ENCODE assay signal across 9 cellular contexts in the genomic region with DNA sequence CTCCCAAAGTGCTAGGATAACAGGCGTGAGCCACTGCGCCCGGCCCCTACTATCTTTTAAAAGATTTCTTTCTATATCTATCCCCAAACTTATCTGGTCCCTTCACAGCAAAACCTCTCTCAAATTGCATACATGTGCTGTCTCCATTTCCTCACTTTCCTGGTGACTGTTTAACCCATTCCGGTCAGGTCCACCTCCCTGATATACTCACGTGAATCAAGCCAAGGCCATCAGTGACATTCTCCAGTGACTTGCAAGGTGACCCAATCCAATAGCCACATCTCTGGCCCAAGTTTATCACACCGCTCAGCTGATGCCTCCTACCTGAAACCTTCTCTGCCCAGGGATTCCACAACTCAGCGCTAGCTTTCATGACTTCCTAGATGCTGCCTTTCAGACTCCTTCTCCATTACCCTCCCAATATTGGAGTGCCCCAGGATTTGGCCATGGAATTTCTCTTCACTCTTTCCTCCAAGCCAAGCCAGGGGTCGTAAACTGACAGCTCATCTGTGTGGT. TPM values are rescaled to one million over a fixed set of nuclear protein-coding genes. Genes with fewer than 3 reads are reported as not detected.
DNase-seq lines count a peak whose midpoint lies in the region; ATAC-seq, FAIRE-seq and TF ChIP-seq lines count a peak whose summit lies in the region.
"Had no signal": no experiment of that assay in that cellular context is flagged by ENCODE, and none has a peak within 500 bp of the region (broad histone marks: within the 10 kb centered on the region; RNA-seq: fewer than 3 reads in every experiment).

No MANE protein-coding gene starts in this region.

- H3K9me1 ChIP-seq in keratinocyte (ENCODE audit: control insufficient read depth, extremely low read depth, insufficient read depth, low read length), result no peaks in the 10 kb centered on the region

- peaks cover 59% of the 10 kb centered on the region for H3K4me1 Mint-ChIP-seq in activated naive CD4-positive, alpha-beta T cell treated with anti-CD3 and anti-CD28 coated beads, Interleukin-2, amount 10 ng/mL, durations not matched to agents 7 days and 5 days
- peaks cover 48% of the 10 kb centered on the region for H3K4me1 Mint-ChIP-seq in activated CD4-positive, alpha-beta memory T cell treated with anti-CD3 and anti-CD28 coated beads for 36 hours (ENCODE audit: low read depth)

- no peak for TF ChIP-seq CTCF in keratinocyte (optimal IDR thresholded peaks at IDR 0.05 in 1 of 3, IDR thresholded peaks at IDR 0.05 in 1 of 3, conservative IDR thresholded peaks at IDR 0.05 in 1 of 3; ENCODE audit: extremely low read depth in 1 of 3, insufficient read depth in 2 of 3, low read length in 3 of 3)
- no peak for TF ChIP-seq CTCF in transverse colon (IDR thresholded peaks at IDR 0.05)

- H3K27me3 ChIP-seq in keratinocyte (ENCODE audit: control insufficient read depth, extremely low read depth, insufficient read depth, low read length) (no peaks in the 10 kb centered on the region), transverse colon (no peaks in the 10 kb centered on the region)

- H3K36me3 ChIP-seq in keratinocyte (ENCODE audit: control insufficient read depth in 2 of 2, extremely low read depth in 1 of 2, insufficient read depth in 2 of 2, low read length in 2 of 2) (no peaks in the 10 kb centered on the region), transverse colon (no peaks in the 10 kb centered on the region)

- dilution Hi-C loops in keratinocyte (cut with MboI; ENCODE audit: extremely low pct_ligation_motif_present, low sequenced_read_pairs), result no loop called here

- no peaks in the 10 kb centered on the region for H3K27me3 Mint-ChIP-seq in activated naive CD4-positive, alpha-beta T cell treated with anti-CD3 and anti-CD28 coated beads, Interleukin-2, amount 10 ng/mL, durations not matched to agents 7 days and 5 days
- H3K27me3 Mint-ChIP-seq in activated CD4-positive, alpha-beta memory T cell treated with anti-CD3 and anti-CD28 coated beads for 36 hours, result no peaks in the 10 kb centered on the region

- in situ Hi-C loops in transverse colon (cut with MboI; ENCODE audit: low pct_ligation_motif_present in 1 of 4, low pct_unique_long_range_greater_than_20kb in 1 of 4, low sequenced_read_pairs in 3 of 4), result loop anchor here in 2 of 4 donors (25.0 kb wide), 1 partner anchor 101 kb away; a partner anchor contains a TSS

- H3K9me3 ChIP-seq in keratinocyte (ENCODE audit: control insufficient read depth, low read depth, low read length) (no peaks in the 10 kb centered on the region), transverse colon (no peaks in the 10 kb centered on the region)

- no peak for ATAC-seq in GM21825 (IDR thresholded peaks at IDR 0.05; ENCODE audit: unreplicated experiment)

- peak overlapping the region; percentile 72 for H3K9ac ChIP-seq in keratinocyte (ENCODE audit: control insufficient read depth, extremely low read depth, insufficient read depth, low read length)

- H3K79me2 ChIP-seq in keratinocyte (ENCODE audit: control insufficient read depth, insufficient read depth, low read length), result peaks cover 29% of the 10 kb centered on the region

- POLR2A ChIA-PET in activated CD4-positive, alpha-beta memory T cell treated with anti-CD3 and anti-CD28 coated beads for 36 hours (lab: Charles Lee), result interaction anchor here (0.7 to 4.6 kb wide), 9 partner anchors 13 to 246 kb away, joined by 3 to 32 read pairs (median 4); a partner anchor contains a TSS

- H3K27ac ChIP-seq in keratinocyte (ENCODE audit: control insufficient read depth, insufficient read depth, low read length) (no peak overlapping the region), transverse colon (peak overlapping the region; percentile 97 to 99 (median 98))

- DNase-seq in activated naive CD4-positive, alpha-beta T cell treated with anti-CD3 and anti-CD28 coated beads, Interleukin-2, amount 10 ng/mL, durations not matched to agents 7 days and 5 days, result no peak
- DNase-seq in activated naive CD4-positive, alpha-beta T cell treated with Interleukin-2 at 50 U/mL for 16 hours, result no peak
- no peak for DNase-seq in activated CD4-positive, alpha-beta memory T cell treated with anti-CD3 and anti-CD28 coated beads for 36 hours
- DNase-seq in keratinocyte (ENCODE audit: low read depth, low spot score) (no peak), transverse colon (no peak), DMS114 treated with DMSO at 0.1 percent for 48 hours (lab: John Stamatoyannopoulos, UW; ENCODE audit: unreplicated experiment) (no peak), kidney glomerular epithelial cell (lab: John Stamatoyannopoulos, UW) (no peak)
- DNase-seq: activated CD8-positive, alpha-beta memory T cell treated with anti-CD3 and anti-CD28 coated beads for 24 hours had no signal

- CTCF ChIA-PET in activated naive CD4-positive, alpha-beta T cell treated with anti-CD3 and anti-CD28 coated beads, Interleukin-2, amount 10 ng/mL, durations not matched to agents 7 days and 5 days (lab: Charles Lee), result interaction anchor here (1.1 to 7.8 kb wide), 7 partner anchors 10 to 102 kb away, joined by 3 to 171 read pairs (median 19); a partner anchor contains a TSS
- CTCF ChIA-PET in activated CD4-positive, alpha-beta memory T cell treated with anti-CD3 and anti-CD28 coated beads for 36 hours (lab: Charles Lee), result interaction anchor here (1.8 to 5.8 kb wide), 4 partner anchors 14 to 83 kb away, joined by 7 to 111 read pairs (median 66); a partner anchor contains a TSS

- no peak for TF ChIP-seq POLR2A in transverse colon (IDR thresholded peaks at IDR 0.05)

- no peaks in the 10 kb centered on the region for H3K9me3 Mint-ChIP-seq in activated naive CD4-positive, alpha-beta T cell treated with anti-CD3 and anti-CD28 coated beads, Interleukin-2, amount 10 ng/mL, durations not matched to agents 7 days and 5 days
- no peaks in the 10 kb centered on the region for H3K9me3 Mint-ChIP-seq in activated CD4-positive, alpha-beta memory T cell treated with anti-CD3 and anti-CD28 coated beads for 36 hours

- peak overlapping the region; percentile 99 for H3K4me2 ChIP-seq in keratinocyte (ENCODE audit: control insufficient read depth, extremely low read depth, insufficient read depth, low read depth, low read length)

- intact Hi-C loops in activated CD4-positive, alpha-beta memory T cell treated with anti-CD3 and anti-CD28 coated beads for 36 hours (cut with micrococcal nuclease), result loop anchor here (5.0 kb wide), 1 partner anchor 534 kb away; a partner anchor contains a TSS
- intact Hi-C loops in transverse colon (cut with DNase I; ENCODE audit: low total_unique reads), result no loop called here

- 75 to 82% methylated on average over 4 to 8 of the region's 8 CpGs for WGBS in transverse colon (ENCODE audit: low coverage in 1 of 2), 2 donors

- FAIRE-seq in keratinocyte (lab: Jason Lieb, UNC), result no peak

- H2AFZ ChIP-seq in keratinocyte (ENCODE audit: control insufficient read depth, low read length), result no peak overlapping the region

- H3K27ac Mint-ChIP-seq in activated naive CD4-positive, alpha-beta T cell treated with anti-CD3 and anti-CD28 coated beads, Interleukin-2, amount 10 ng/mL, durations not matched to agents 7 days and 5 days, result peak overlapping the region; percentile 95
- peak overlapping the region; percentile 92 for H3K27ac Mint-ChIP-seq in activated CD4-positive, alpha-beta memory T cell treated with anti-CD3 and anti-CD28 coated beads for 36 hours

- H3K4me3 ChIP-seq in keratinocyte (ENCODE audit: control insufficient read depth in 2 of 3, extremely low read depth in 1 of 3, insufficient read depth in 2 of 3, low read depth in 1 of 3, low read length in 3 of 3) (peak overlapping the region in 2 of 3 experiments; percentile 68 to 81), transverse colon (peak overlapping the region in 2 of 4 donors; percentile 64 to 75)

- H4K20me1 ChIP-seq in keratinocyte (ENCODE audit: control insufficient read depth, extremely low read depth, insufficient read depth, low read length), result no peaks in the 10 kb centered on the region

- no peak for TF ChIP-seq EP300 in transverse colon (IDR thresholded peaks at IDR 0.05; ENCODE audit: low read depth)

- peaks cover 22% of the 10 kb centered on the region for H3K36me3 Mint-ChIP-seq in activated naive CD4-positive, alpha-beta T cell treated with anti-CD3 and anti-CD28 coated beads, Interleukin-2, amount 10 ng/mL, durations not matched to agents 7 days and 5 days
- no peaks in the 10 kb centered on the region for H3K36me3 Mint-ChIP-seq in activated CD4-positive, alpha-beta memory T cell treated with anti-CD3 and anti-CD28 coated beads for 36 hours

- H3K4me1 ChIP-seq in keratinocyte (ENCODE audit: control insufficient read depth, extremely low read depth, insufficient read depth, low read length) (peaks cover 28% of the 10 kb centered on the region), transverse colon (peaks cover 5 to 26% (median 21%) of the 10 kb centered on the region in 4 donors)

- peak overlapping the region; percentile 76 for H3K4me3 Mint-ChIP-seq in activated naive CD4-positive, alpha-beta T cell treated with anti-CD3 and anti-CD28 coated beads, Interleukin-2, amount 10 ng/mL, durations not matched to agents 7 days and 5 days
- peak overlapping the region; percentile 88 for H3K4me3 Mint-ChIP-seq in activated CD4-positive, alpha-beta memory T cell treated with anti-CD3 and anti-CD28 coated beads for 36 hours

RNA-seq across cellular contexts. Expression of a gene that starts 1.4 kb away (rescaled TPM):
- total RNA-seq in activated CD4-positive, alpha-beta memory T cell treated with anti-CD3 and anti-CD28 coated beads for 36 hours, result 10 to 100 TPM; 48.9 to 51.5 TPM
- 15.2 to 31.7 TPM (median 21.4 TPM) in 3 replicates for polyA plus RNA-seq in keratinocyte
- 17.6 TPM for polyA plus RNA-seq in keratinocyte (2011; ENCODE audit: low read depth)
- polyA plus RNA-seq in keratinocyte (2011; cell fraction: cytosol; rRNA removed), result 18.4 and 23.8 TPM in 2 replicates
- 26.5 and 30.7 TPM in 2 replicates for polyA plus RNA-seq in keratinocyte (2011; cell fraction: nucleus; rRNA removed)
- polyA plus RNA-seq in keratinocyte (2012; ENCODE audit: low replicate concordance), result 18.4 and 23.9 TPM in 2 replicates
- 19.8 to 29.2 TPM (median 28.2 TPM) in 3 replicates for polyA minus RNA-seq in keratinocyte
- polyA minus RNA-seq in keratinocyte (2011; cell fraction: cytosol; rRNA and poly(A)+ RNA removed), result 14.0 TPM
- 13.1 and 22.4 TPM in 2 replicates for polyA minus RNA-seq in keratinocyte (2011; cell fraction: nucleus; rRNA and poly(A)+ RNA removed)
- total RNA-seq in transverse colon, result 10 to 100 TPM; 40.0 to 46.8 (median 41.9) TPM

RNA-seq across cellular contexts. Expression of a gene that starts 32.3 kb away (rescaled TPM):
- total RNA-seq in activated CD4-positive, alpha-beta memory T cell treated with anti-CD3 and anti-CD28 coated beads for 36 hours, result 10 to 100 TPM; 33.4 to 37.9 TPM
- 4.1 to 19.4 TPM (median 5.3 TPM) in 3 replicates for polyA plus RNA-seq in keratinocyte
- 23.7 TPM for polyA plus RNA-seq in keratinocyte (2011; ENCODE audit: low read depth)
- polyA plus RNA-seq in keratinocyte (2011; cell fraction: cytosol; rRNA removed), result 8.8 and 15.4 TPM in 2 replicates
- polyA plus RNA-seq in keratinocyte (2011; cell fraction: nucleus; rRNA removed), result 34.0 and 34.2 TPM in 2 replicates
- polyA plus RNA-seq in keratinocyte (2012; ENCODE audit: low replicate concordance), result 15.6 and 36.3 TPM in 2 replicates
- 11.6 to 81.6 TPM (median 12.0 TPM) in 3 replicates for polyA minus RNA-seq in keratinocyte
- polyA minus RNA-seq in keratinocyte (2011; cell fraction: cytosol; rRNA and poly(A)+ RNA removed), result 24.7 TPM
- polyA minus RNA-seq in keratinocyte (2011; cell fraction: nucleus; rRNA and poly(A)+ RNA removed), result 24.6 and 37.6 TPM in 2 replicates
- total RNA-seq in transverse colon, result 100 to 1,000 TPM in 1 of 4 donors, 10 to 100 TPM in 3; 11.2 to 141 (median 24.1) TPM
